Comparison of ENCODE assay signal across 31 cellular contexts in genomic region chr1:246447501-246447900, GRCh38. TPM values are rescaled to one million over a fixed set of nuclear protein-coding genes. Genes with fewer than 3 reads are reported as not detected.
DNase-seq lines count a peak whose midpoint lies in the region; ATAC-seq and TF ChIP-seq lines count a peak whose summit lies in the region.
"Had no signal": no experiment of that assay in that cellular context is flagged by ENCODE, and none has a peak within 500 bp of the region (broad histone marks: within the 10 kb centered on the region; RNA-seq: fewer than 3 reads in every experiment).

No MANE protein-coding gene starts in this region.

- H3K27me3 ChIP-seq in GM23248 (replicated peaks; ENCODE audit: insufficient read depth) (no peaks in the 10 kb centered on the region), mesenchymal stem cell (ENCODE audit: control insufficient read depth in 1 of 2, insufficient read depth in 1 of 2, low read length in 2 of 2) (no peaks in the 10 kb centered on the region)
- H3K27me3 ChIP-seq: adrenal gland, brain microvascular endothelial cell, pancreas, spleen, tibial artery had no signal

- peaks cover 3% of the 10 kb centered on the region for H3K36me3 Mint-ChIP-seq in T-helper 17 cell (ENCODE audit: low read depth)

- H3K4ac ChIP-seq in mesenchymal stem cell (ENCODE audit: low read depth in 1 of 2, low read length in 2 of 2), result no peak overlapping the region

- no peak overlapping the region for H3K23ac ChIP-seq in mesenchymal stem cell (ENCODE audit: low read length in 2 of 2)

- H2AK5ac ChIP-seq in mesenchymal stem cell (ENCODE audit: low read length, severe bottlenecking), result no peak overlapping the region

- WGBS in GM23248 (ENCODE audit: low coverage in 1 of 2, low lambda C conversion rate in 2 of 2, missing lambda C conversion rate in 2 of 2), 2 experiments, result 40 to 48% methylated on average over 2 of the region's 2 CpGs
- 86% methylated on average over 2 of the region's 2 CpGs for WGBS in mesenchymal stem cell

- H3K18ac ChIP-seq in mesenchymal stem cell (ENCODE audit: low read depth in 1 of 2, low read length in 2 of 2), result no peak overlapping the region

- H2BK5ac ChIP-seq in mesenchymal stem cell (ENCODE audit: low read depth, low read length, poor library complexity, severe bottlenecking), result no peak overlapping the region

- H3K79me2 ChIP-seq in GM23248 (ENCODE audit: insufficient read depth), result peaks cover 13% of the 10 kb centered on the region; the same call in 1 of the 2 replicates

- no peaks in the 10 kb centered on the region; the same call in 1 of the 2 replicates for H3F3A ChIP-seq in GM23248 (ENCODE audit: insufficient read depth)

- H3K27ac Mint-ChIP-seq in T-helper 17 cell, result peak overlapping the region; percentile 6
- H3K27ac Mint-ChIP-seq: activated CD4-positive, alpha-beta T cell treated with anti-CD3 and anti-CD28 coated beads, Interleukin-2, amount 10 ng/mL, durations not matched to agents 7 days and 5 days; activated CD8-positive, alpha-beta memory T cell treated with anti-CD3 and anti-CD28 coated beads, Interleukin-2, amount 10 ng/mL, durations not matched to agents 7 days and 5 days; activated T-cell treated with anti-CD3 and anti-CD28 coated beads, Interleukin-2, amount 50 U/mL, for 72 hours; GM23338; nephron had no signal

- H2BK12ac ChIP-seq in mesenchymal stem cell (ENCODE audit: low read length in 2 of 2), result no peak overlapping the region

- ATAC-seq in T-helper 17 cell (no peak), HG02623 (IDR thresholded peaks at IDR 0.05; ENCODE audit: unreplicated experiment) (no peak), HG02588 (IDR thresholded peaks at IDR 0.05; ENCODE audit: unreplicated experiment) (no peak)
- ATAC-seq: activated CD8-positive, alpha-beta memory T cell treated with anti-CD3 and anti-CD28 coated beads, Interleukin-2, amount 10 ng/mL, durations not matched to agents 7 days and 5 days; activated T-cell treated with anti-CD3 and anti-CD28 coated beads, Interleukin-2, amount 50 U/mL, for 72 hours; GM12878; GM23338; HepG2; lower lobe of right lung; Panc1; pancreas; WTC11 had no signal

- in situ Hi-C loops in GM23248 (cut with MboI), result no loop called here

- H2AFZ ChIP-seq in GM23248, result no peak overlapping the region
- no peak overlapping the region for H2AFZ ChIP-seq in mesenchymal stem cell (ENCODE audit: low read depth, low read length)
- H2AFZ ChIP-seq: GM23338 had no signal

- peaks cover 9% of the 10 kb centered on the region for H3K4me1 Mint-ChIP-seq in T-helper 17 cell
- H3K4me1 Mint-ChIP-seq: activated CD4-positive, alpha-beta T cell treated with anti-CD3 and anti-CD28 coated beads, Interleukin-2, amount 10 ng/mL, durations not matched to agents 7 days and 5 days; GM23338 had no signal

- H3K36me3 ChIP-seq in GM23248 (ENCODE audit: low read depth) (no peaks in the 10 kb centered on the region), mesenchymal stem cell (ENCODE audit: control insufficient read depth in 1 of 2, insufficient read depth in 2 of 2, low read depth in 1 of 2, low read length in 2 of 2) (no peaks in the 10 kb centered on the region)
- H3K36me3 ChIP-seq: adrenal gland, brain microvascular endothelial cell, lower lobe of right lung, pancreas, spleen, tibial artery had no signal

- H3K9me2 ChIP-seq in GM23248 (ENCODE audit: insufficient read depth), result no peaks in the 10 kb centered on the region

- peaks cover 12% of the 10 kb centered on the region for H3K4me1 ChIP-seq in GM23248 (ENCODE audit: insufficient read depth)
- no peaks in the 10 kb centered on the region for H3K4me1 ChIP-seq in mesenchymal stem cell (ENCODE audit: control insufficient read depth, insufficient read depth, low read depth, low read length)
- H3K4me1 ChIP-seq: adrenal gland, pancreas had no signal

- H3K9me3 ChIP-seq in GM23248 (ENCODE audit: low read depth) (no peaks in the 10 kb centered on the region), T-helper 17 cell (ENCODE audit: control insufficient read depth, low read length, poor library complexity, severe bottlenecking) (peaks cover 2% of the 10 kb centered on the region), mesenchymal stem cell (ENCODE audit: control insufficient read depth, low read length) (no peaks in the 10 kb centered on the region)
- H3K9me3 ChIP-seq: adrenal gland, lower lobe of right lung, pancreas, spleen, tibial artery had no signal

- no peaks in the 10 kb centered on the region for H4K20me1 ChIP-seq in GM23248 (ENCODE audit: insufficient read depth)

- H4K91ac ChIP-seq in mesenchymal stem cell (ENCODE audit: low read length), result no peak overlapping the region

- no peak overlapping the region for H4K8ac ChIP-seq in mesenchymal stem cell (ENCODE audit: low read length)

- no peak overlapping the region for H2BK120ac ChIP-seq in mesenchymal stem cell (ENCODE audit: low read depth, low read length)

- no peak for TF ChIP-seq CTCF in AG10803 (conservative IDR thresholded peaks at IDR 0.05; ENCODE audit: low read length)

- peaks cover 23% of the 10 kb centered on the region for H3K79me1 ChIP-seq in mesenchymal stem cell (replicated peaks; ENCODE audit: low read length, poor library complexity, severe bottlenecking)

- H3K27me3 Mint-ChIP-seq in T-helper 17 cell, result no peaks in the 10 kb centered on the region
- H3K27me3 Mint-ChIP-seq: activated CD4-positive, alpha-beta T cell treated with anti-CD3 and anti-CD28 coated beads, Interleukin-2, amount 10 ng/mL, durations not matched to agents 7 days and 5 days; activated CD8-positive, alpha-beta memory T cell treated with anti-CD3 and anti-CD28 coated beads, Interleukin-2, amount 10 ng/mL, durations not matched to agents 7 days and 5 days had no signal

- DNase-seq in AG10803 (ENCODE audit: low read depth) (peak; percentile 37), GM23248 (peak; percentile 40), T-helper 17 cell (no peak), mesenchymal stem cell (peak; percentile 9), amniotic stem cell (lab: John Stamatoyannopoulos, UW) (no peak), ureter (ENCODE audit: low spot score) (no peak)
- DNase-seq: activated CD4-positive, alpha-beta T cell treated with anti-CD3 and anti-CD28 coated beads, Interleukin-2, amount 10 ng/mL, durations not matched to agents 7 days and 5 days; activated CD8-positive, alpha-beta memory T cell treated with anti-CD3 and anti-CD28 coated beads, Interleukin-2, amount 10 ng/mL, durations not matched to agents 7 days and 5 days; activated naive CD4-positive, alpha-beta T cell treated with Interleukin-2 at 50 U/mL for 16 hours; activated T-cell treated with anti-CD3 and anti-CD28 coated beads, Interleukin-2, amount 50 U/mL, for 72 hours; adrenal gland; brain microvascular endothelial cell; C1 segment of cervical spinal cord; COR-L47; head of caudate nucleus; lower lobe of right lung; NCI-H1105; NCI-H2029 treated with DMSO at 0.1 percent for 48 hours; NK-92 treated with Interleukin-12 subunit alpha and Interleukin-12 subunit beta, amount 100 ng/mL, for 24 hours; pancreas; SHP77; spleen; tibial artery had no signal

- H3K4me2 ChIP-seq in GM23248 (ENCODE audit: unreplicated experiment) (peak overlapping the region; percentile 42), mesenchymal stem cell (ENCODE audit: low read length, poor library complexity, severe bottlenecking) (no peak overlapping the region)
- H3K4me2 ChIP-seq: GM23338 had no signal

- H3K4me3 Mint-ChIP-seq in T-helper 17 cell, result no peak overlapping the region
- H3K4me3 Mint-ChIP-seq: activated CD4-positive, alpha-beta T cell treated with anti-CD3 and anti-CD28 coated beads, Interleukin-2, amount 10 ng/mL, durations not matched to agents 7 days and 5 days; activated CD8-positive, alpha-beta memory T cell treated with anti-CD3 and anti-CD28 coated beads, Interleukin-2, amount 10 ng/mL, durations not matched to agents 7 days and 5 days; activated T-cell treated with anti-CD3 and anti-CD28 coated beads, Interleukin-2, amount 50 U/mL, for 72 hours; GM23338; nephron; WTC11 had no signal

- no peak overlapping the region for H3K14ac ChIP-seq in mesenchymal stem cell (ENCODE audit: low read length in 2 of 2)

- no peak overlapping the region for H3K9ac ChIP-seq in GM23248
- H3K9ac ChIP-seq in mesenchymal stem cell (ENCODE audit: low read length), result no peak overlapping the region

- H3K27ac ChIP-seq in GM23248, result no peak overlapping the region
- no peak overlapping the region for H3K27ac ChIP-seq in mesenchymal stem cell (ENCODE audit: low read length, poor library complexity, severe bottlenecking)
- H3K27ac ChIP-seq: adrenal gland, brain microvascular endothelial cell, lower lobe of right lung, pancreas, spleen, tibial artery had no signal

- no peak overlapping the region for H2BK15ac ChIP-seq in mesenchymal stem cell (ENCODE audit: low read depth, poor library complexity, severe bottlenecking)

- H3K4me3 ChIP-seq in AG10803 (ENCODE audit: low read length) (no peak overlapping the region), GM23248 (no peak overlapping the region), mesenchymal stem cell (ENCODE audit: insufficient read depth in 1 of 2, low read depth in 1 of 2, low read length in 2 of 2) (no peak overlapping the region)
- H3K4me3 ChIP-seq: adrenal gland, GM12878, GM23338, lower lobe of right lung, pancreas, spleen, tibial artery had no signal

RNA-seq across cellular contexts. Expression of gene SMYD3, which starts 59.6 kb away (rescaled TPM):
- 32.1 and 39.1 TPM in 2 replicates for total RNA-seq in GM23248 (2014; rRNA removed; shearing (Covaris generic))
- polyA plus RNA-seq in GM23248 (2016; fragmentation: Nextera tagmentation; extraction: Ambion mirVana), result 39.1 and 44.8 TPM in 2 replicates
- total RNA-seq in T-helper 17 cell (10 to 100 TPM; 28.6 to 31.5 TPM), ureter (29.3 TPM)
- 27.5 TPM for polyA plus RNA-seq in mesenchymal stem cell (2013, experiment 1 of 2)
- polyA plus RNA-seq in mesenchymal stem cell (2013, experiment 2 of 2), result 32.5 TPM

Comparison
In these comparisons a context has a peak if more than half of its experiments do, and no peak if none do; other contexts are left out.
1. DNase-seq: peak in AG10803 (single experiment), GM23248 (single experiment) and mesenchymal stem cell (single experiment); none in T-helper 17 cell (0 of 3), amniotic stem cell (single experiment) and ureter (single experiment).